ENCODE assay signal across 13 cellular contexts in genomic region chr2:223884399-223884798, GRCh38. TPM values are rescaled to one million over a fixed set of nuclear protein-coding genes. Genes with fewer than 3 reads are reported as not detected.
DNase-seq lines count a peak whose midpoint lies in the region; ATAC-seq and TF ChIP-seq lines count a peak whose summit lies in the region.
"Had no signal": no experiment of that assay in that cellular context is flagged by ENCODE, and none has a peak within 500 bp of the region (broad histone marks: within the 10 kb centered on the region; RNA-seq: fewer than 3 reads in every experiment).

No MANE protein-coding gene starts in this region.

- H3K27me3 Mint-ChIP-seq in CD8-positive, alpha-beta memory T cell, result no peaks in the 10 kb centered on the region
- H3K27me3 Mint-ChIP-seq: activated naive CD4-positive, alpha-beta T cell treated with anti-CD3 and anti-CD28 coated beads, Interleukin-2, amount 50 U/mL, for 24 hours had no signal

- DNase-seq in CD8-positive, alpha-beta memory T cell, result no peak
- no peak for DNase-seq in activated CD4-positive, CD25-positive, alpha-beta regulatory T cell (lab: John Stamatoyannopoulos, UW)
- DNase-seq in NCI-H1694 treated with DMSO at 0.1 percent for 48 hours (lab: John Stamatoyannopoulos, UW) (no peak), T-helper 1 cell (no peak), ureter (ENCODE audit: low spot score) (no peak)
- DNase-seq: heart left ventricle, posterior cingulate gyrus, stomach had no signal

- ATAC-seq in GM19035 (IDR thresholded peaks at IDR 0.05; ENCODE audit: unreplicated experiment), result peak; percentile 89
- ATAC-seq in HG02884 (IDR thresholded peaks at IDR 0.05; ENCODE audit: unreplicated experiment), result peak; percentile 97
- ATAC-seq in SK-N-SH treated with all-trans-retinoic acid at 6 μM for 48 hours, result peak; percentile 49
- ATAC-seq: heart left ventricle, Right ventricle myocardium inferior had no signal

- POLR2A ChIA-PET in CD8-positive, alpha-beta memory T cell (lab: Charles Lee), result no interaction called here

- peak overlapping the region in 5 of 8 donors; percentile 6 to 50 (median 26) for H3K27ac Mint-ChIP-seq in CD8-positive, alpha-beta memory T cell
- H3K27ac Mint-ChIP-seq: activated naive CD4-positive, alpha-beta T cell treated with anti-CD3 and anti-CD28 coated beads, Interleukin-2, amount 50 U/mL, for 24 hours had no signal

- H3K9me3 Mint-ChIP-seq in CD8-positive, alpha-beta memory T cell, result no peaks in the 10 kb centered on the region
- H3K9me3 Mint-ChIP-seq: activated naive CD4-positive, alpha-beta T cell treated with anti-CD3 and anti-CD28 coated beads, Interleukin-2, amount 50 U/mL, for 24 hours had no signal

- H3K36me3 ChIP-seq in CD8-positive, alpha-beta memory T cell (ENCODE audit: insufficient read depth, low read length), result peaks cover 8% of the 10 kb centered on the region

- H3K4me1 Mint-ChIP-seq in CD8-positive, alpha-beta memory T cell, result peaks cover 2 to 11% (median 4%) of the 10 kb centered on the region in 3 donors

- no peak overlapping the region for H3K4me3 Mint-ChIP-seq in CD8-positive, alpha-beta memory T cell
- H3K4me3 Mint-ChIP-seq: activated naive CD4-positive, alpha-beta T cell treated with anti-CD3 and anti-CD28 coated beads, Interleukin-2, amount 50 U/mL, for 24 hours had no signal

- H3K4me3 ChIP-seq in CD8-positive, alpha-beta memory T cell (ENCODE audit: low read length), result no peak overlapping the region
- H3K4me3 ChIP-seq: heart left ventricle, stomach had no signal

- H3K27ac ChIP-seq in CD8-positive, alpha-beta memory T cell (ENCODE audit: low read depth, low read length), result no peak overlapping the region
- H3K27ac ChIP-seq: heart left ventricle, stomach had no signal

- CTCF ChIA-PET in CD8-positive, alpha-beta memory T cell (lab: Charles Lee), result no interaction called here

- no peaks in the 10 kb centered on the region for H3K27me3 ChIP-seq in CD8-positive, alpha-beta memory T cell (ENCODE audit: insufficient read depth, low read length, poor library complexity, severe bottlenecking)
- H3K27me3 ChIP-seq: heart left ventricle, stomach had no signal

- H3K9me3 ChIP-seq in CD8-positive, alpha-beta memory T cell (ENCODE audit: low read length), result no peaks in the 10 kb centered on the region
- H3K9me3 ChIP-seq: heart left ventricle, stomach had no signal

- H3K36me3 Mint-ChIP-seq in CD8-positive, alpha-beta memory T cell, result peaks cover 10 to 69% (median 16%) of the 10 kb centered on the region in 3 donors

- no peaks in the 10 kb centered on the region for H3K4me1 ChIP-seq in CD8-positive, alpha-beta memory T cell (ENCODE audit: insufficient read depth, low read length)

TF ChIP-seq in SK-N-SH treated with all-trans-retinoic acid at 6 μM for 48 hours, 23 proteins besides CTCF, POLR2A, EP300 and RAD21:
- TF ChIP-seq CREB5 (CRISPR knock-in tag; IDR thresholded peaks at IDR 0.05; ENCODE audit: low read depth), result no peak
- TF ChIP-seq ARNTL (CRISPR knock-in tag; IDR thresholded peaks at IDR 0.05; ENCODE audit: borderline replicate concordance, low read depth), result no peak
- TF ChIP-seq TOX (CRISPR knock-in tag; IDR thresholded peaks at IDR 0.05; ENCODE audit: borderline replicate concordance), result no peak
- TF ChIP-seq POU6F1 (CRISPR knock-in tag; IDR thresholded peaks at IDR 0.05; ENCODE audit: borderline replicate concordance, low read depth), result no peak
- no peak for TF ChIP-seq PPARA (CRISPR knock-in tag; IDR thresholded peaks at IDR 0.05; ENCODE audit: borderline replicate concordance)
- no peak for TF ChIP-seq PATZ1 (CRISPR knock-in tag; IDR thresholded peaks at IDR 0.05; ENCODE audit: borderline replicate concordance)
- TF ChIP-seq ZFP3 (CRISPR knock-in tag; IDR thresholded peaks at IDR 0.05), result no peak

RNA-seq across cellular contexts. Expression of gene AP1S3, which starts 47.0 kb away (rescaled TPM):
- 10 to 100 TPM; 15.4 to 16.9 TPM for total RNA-seq in CD8-positive, alpha-beta memory T cell
- polyA plus RNA-seq in CD8-positive, alpha-beta memory T cell, result 3.9 TPM
- 52.7 TPM for total RNA-seq in ureter
